ENCODE assay signal across 16 cellular contexts in the genomic region with DNA sequence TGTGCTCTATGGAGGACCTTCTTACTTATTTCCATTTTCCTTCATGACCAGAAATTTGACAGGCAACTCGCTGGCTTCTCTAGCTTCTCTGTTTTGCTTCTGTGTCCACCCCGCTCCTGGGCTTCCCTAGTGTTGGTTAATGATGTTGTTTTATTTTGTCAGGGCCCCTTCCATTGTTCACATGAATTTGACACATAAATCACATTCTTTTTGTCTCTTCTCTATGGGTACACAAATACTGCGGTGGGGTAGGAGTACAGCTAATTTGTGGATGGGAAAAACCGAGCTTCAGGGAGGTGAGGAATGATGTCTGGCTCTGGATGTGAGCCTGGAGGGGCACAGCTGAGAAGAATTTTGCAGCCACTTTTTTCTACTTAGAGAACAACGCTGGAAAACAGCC.
DNase-seq lines count a peak whose midpoint lies in the region; TF ChIP-seq lines count a peak whose summit lies in the region.
"Had no signal": no experiment of that assay in that cellular context is flagged by ENCODE, and none has a peak within 500 bp of the region (broad histone marks: within the 10 kb centered on the region; RNA-seq: fewer than 3 reads in every experiment).

No MANE protein-coding gene starts in this region.

- H3K4ac ChIP-seq in mesendoderm (ENCODE audit: low read depth, low read length): no peak overlapping the region

- no peaks in the 10 kb centered on the region for H3K9me3 Mint-ChIP-seq in brain
- H3K9me3 Mint-ChIP-seq: CD4-positive, CD25-positive, alpha-beta regulatory T cell; CD8-positive, alpha-beta T cell; GM23338; H9 had no signal

- H3K79me2 ChIP-seq in SK-N-SH (ENCODE audit: insufficient read depth) (no peaks in the 10 kb centered on the region), mesendoderm (ENCODE audit: control insufficient read depth, insufficient read depth, low read length) (no peaks in the 10 kb centered on the region)

- peaks cover 0 to 6% of the 10 kb centered on the region in 2 experiments; a peak in 1 of 4 replicates for H3K4me1 ChIP-seq in SK-N-SH (ENCODE audit: control insufficient read depth in 1 of 2, insufficient read depth in 2 of 2, low read depth in 1 of 2, low read length in 1 of 2)
- no peaks in the 10 kb centered on the region for H3K4me1 ChIP-seq in mesendoderm (ENCODE audit: control insufficient read depth, low read depth, low read length)
- H3K4me1 ChIP-seq: BLaER1 had no signal

- H4K5ac ChIP-seq in mesendoderm (ENCODE audit: low read length): no peak overlapping the region

- WGBS in SK-N-SH (ENCODE audit: low lambda C conversion rate): 69% methylated on average over 5 of the region's 5 CpGs
- WGBS in mesendoderm (ENCODE audit: extremely low coverage, insufficient coverage, low lambda C conversion rate): no CpG with 5 or more reads among the region's 5 CpGs

- H3K27ac ChIP-seq in SK-N-SH (ENCODE audit: low read depth in 2 of 2, low read length in 1 of 2) (no peak overlapping the region), mesendoderm (ENCODE audit: low read depth, low read length) (no peak overlapping the region)
- H3K27ac ChIP-seq: BLaER1, C4-2B had no signal

- no peak overlapping the region for H4K8ac ChIP-seq in mesendoderm (ENCODE audit: low read depth, low read length)

- no peak overlapping the region for H2BK15ac ChIP-seq in mesendoderm (replicated peaks; ENCODE audit: low read depth)

- no peak overlapping the region for H2BK5ac ChIP-seq in mesendoderm (ENCODE audit: low read length)

- peak overlapping the region in 3 of 5 experiments; percentile 1 to 64 (median 9) for H3K27ac Mint-ChIP-seq in brain
- H3K27ac Mint-ChIP-seq: B cell; CD8-positive, alpha-beta T cell; GM23338; H9 had no signal

- TF ChIP-seq CTCF in brain (conservative IDR thresholded peaks at IDR 0.05): no peak
- no peak for TF ChIP-seq CTCF in SK-N-SH (IDR thresholded peaks at IDR 0.05)

- POLR2A ChIA-PET in SK-N-SH (lab: Yijun Ruan, JAX): no interaction called here

- DNase-seq in COR-L47 (lab: John Stamatoyannopoulos, UW) (peak; percentile 21), NCI-H69 (lab: John Stamatoyannopoulos, UW) (peak; percentile 55), SK-N-SH (no peak), AG08395 (ENCODE audit: low spot score) (no peak), mesendoderm (no peak)
- DNase-seq: CD4-positive, CD25-positive, alpha-beta regulatory T cell; CD8-positive, alpha-beta T cell; DMS53; DMS79 treated with DMSO at 0.1 percent for 48 hours; GF-D8; H9 had no signal

- H3K4me1 Mint-ChIP-seq in brain: peaks cover 39% of the 10 kb centered on the region
- H3K4me1 Mint-ChIP-seq: B cell; CD4-positive, CD25-positive, alpha-beta regulatory T cell had no signal

- no peak overlapping the region for H2AFZ ChIP-seq in SK-N-SH (ENCODE audit: low read depth)

- no peak overlapping the region for H3K18ac ChIP-seq in mesendoderm (ENCODE audit: low read length)

- no peaks in the 10 kb centered on the region for H3K27me3 Mint-ChIP-seq in brain

- CTCF ChIA-PET in SK-N-SH (lab: Yijun Ruan, JAX): no interaction called here

- no peak overlapping the region for H3K56ac ChIP-seq in mesendoderm (ENCODE audit: low read length)

- H4K20me1 ChIP-seq in SK-N-SH (ENCODE audit: insufficient read depth): no peaks in the 10 kb centered on the region
- H4K20me1 ChIP-seq: BLaER1 had no signal

- H2BK120ac ChIP-seq in mesendoderm (ENCODE audit: low read depth, low read length): no peak overlapping the region

- H3K36me3 ChIP-seq in SK-N-SH (replicated peaks in 1 of 2; ENCODE audit: control insufficient read depth in 1 of 2, insufficient read depth in 2 of 2, low read length in 1 of 2): no peaks in the 10 kb centered on the region
- H3K36me3 ChIP-seq in mesendoderm (ENCODE audit: control insufficient read depth, insufficient read depth, low read length): no peaks in the 10 kb centered on the region
- H3K36me3 ChIP-seq: BLaER1 had no signal

- peaks cover 22% of the 10 kb centered on the region for H3K36me3 Mint-ChIP-seq in brain
- H3K36me3 Mint-ChIP-seq: CD4-positive, CD25-positive, alpha-beta regulatory T cell; CD8-positive, alpha-beta T cell had no signal

- no peak for TF ChIP-seq RAD21 in SK-N-SH (IDR thresholded peaks at IDR 0.05; ENCODE audit: low read length)

- H3K27me3 ChIP-seq in SK-N-SH (ENCODE audit: insufficient read depth) (no peaks in the 10 kb centered on the region), mesendoderm (ENCODE audit: insufficient read depth, low read length, poor library complexity) (no peaks in the 10 kb centered on the region)
- H3K27me3 ChIP-seq: BLaER1 had no signal

- H3K9me2 ChIP-seq in SK-N-SH: no peaks in the 10 kb centered on the region

- TF ChIP-seq EP300 in SK-N-SH (IDR thresholded peaks at IDR 0.05; ENCODE audit: borderline replicate concordance in 1 of 2, low read depth in 1 of 2, low read length in 1 of 2): no peak

- no peak overlapping the region for H3K4me3 ChIP-seq in SK-N-SH (ENCODE audit: low read depth in 2 of 2, low read length in 1 of 2)
- no peak overlapping the region for H3K4me3 ChIP-seq in mesendoderm (ENCODE audit: low read length)
- H3K4me3 ChIP-seq: BLaER1, GM23338 had no signal

- no peak overlapping the region for H2AK5ac ChIP-seq in mesendoderm (ENCODE audit: low read length)

- H3K4me2 ChIP-seq in SK-N-SH (no peak overlapping the region), mesendoderm (ENCODE audit: low read length) (no peak overlapping the region)
- H3K4me2 ChIP-seq: BLaER1, GM23338 had no signal

- H3K79me1 ChIP-seq in mesendoderm (ENCODE audit: low read length): no peaks in the 10 kb centered on the region

- H3F3A ChIP-seq in SK-N-SH (replicated peaks; ENCODE audit: insufficient read depth): no peaks in the 10 kb centered on the region

- no peaks in the 10 kb centered on the region for H3K9me3 ChIP-seq in SK-N-SH
- H3K9me3 ChIP-seq: BLaER1 had no signal

- H3K9ac ChIP-seq in SK-N-SH (no peak overlapping the region), mesendoderm (ENCODE audit: low read length) (no peak overlapping the region)
- H3K9ac ChIP-seq: BLaER1 had no signal

- H3K23ac ChIP-seq in mesendoderm (ENCODE audit: low read length): no peak overlapping the region

- no peak overlapping the region for H3K4me3 Mint-ChIP-seq in brain
- H3K4me3 Mint-ChIP-seq: B cell; CD4-positive, CD25-positive, alpha-beta regulatory T cell; CD8-positive, alpha-beta T cell; GM23338; H9 had no signal

TF ChIP-seq in SK-N-SH, 30 proteins besides CTCF, POLR2A, EP300 and RAD21:
- TF ChIP-seq, protein P1, sequence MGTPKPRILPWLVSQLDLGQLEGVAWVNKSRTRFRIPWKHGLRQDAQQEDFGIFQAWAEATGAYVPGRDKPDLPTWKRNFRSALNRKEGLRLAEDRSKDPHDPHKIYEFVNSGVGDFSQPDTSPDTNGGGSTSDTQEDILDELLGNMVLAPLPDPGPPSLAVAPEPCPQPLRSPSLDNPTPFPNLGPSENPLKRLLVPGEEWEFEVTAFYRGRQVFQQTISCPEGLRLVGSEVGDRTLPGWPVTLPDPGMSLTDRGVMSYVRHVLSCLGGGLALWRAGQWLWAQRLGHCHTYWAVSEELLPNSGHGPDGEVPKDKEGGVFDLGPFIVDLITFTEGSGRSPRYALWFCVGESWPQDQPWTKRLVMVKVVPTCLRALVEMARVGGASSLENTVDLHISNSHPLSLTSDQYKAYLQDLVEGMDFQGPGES (IDR thresholded peaks at IDR 0.05; ENCODE audit: low read depth, low read length): no peak
- TF ChIP-seq SMC3 (IDR thresholded peaks at IDR 0.05; ENCODE audit: low read depth, low read length): no peak
- no peak for TF ChIP-seq SIN3A (IDR thresholded peaks at IDR 0.05; ENCODE audit: borderline replicate concordance, low read depth, low read length)
- no peak for TF ChIP-seq POLR2AphosphoS5 (IDR thresholded peaks at IDR 0.05; ENCODE audit: low read depth, low read length)
- TF ChIP-seq FOSL2 (IDR thresholded peaks at IDR 0.05; ENCODE audit: borderline replicate concordance, low read depth): no peak
- TF ChIP-seq TCF12 (IDR thresholded peaks at IDR 0.05): no peak
- no peak for TF ChIP-seq ELF1 (IDR thresholded peaks at IDR 0.05)
- TF ChIP-seq FOXJ3 (CRISPR knock-in tag; IDR thresholded peaks at IDR 0.05): no peak
- no peak for TF ChIP-seq TAF1 (IDR thresholded peaks at IDR 0.05; ENCODE audit: borderline replicate concordance, low read depth, low read length)

Comparison
In these comparisons a context has a peak if more than half of its experiments do, and no peak if none do; other contexts are left out.
1. DNase-seq: peak in COR-L47 (single experiment) and NCI-H69 (single experiment); none in SK-N-SH (single experiment), AG08395 (single experiment) and mesendoderm (single experiment).